In the genomic region with DNA sequence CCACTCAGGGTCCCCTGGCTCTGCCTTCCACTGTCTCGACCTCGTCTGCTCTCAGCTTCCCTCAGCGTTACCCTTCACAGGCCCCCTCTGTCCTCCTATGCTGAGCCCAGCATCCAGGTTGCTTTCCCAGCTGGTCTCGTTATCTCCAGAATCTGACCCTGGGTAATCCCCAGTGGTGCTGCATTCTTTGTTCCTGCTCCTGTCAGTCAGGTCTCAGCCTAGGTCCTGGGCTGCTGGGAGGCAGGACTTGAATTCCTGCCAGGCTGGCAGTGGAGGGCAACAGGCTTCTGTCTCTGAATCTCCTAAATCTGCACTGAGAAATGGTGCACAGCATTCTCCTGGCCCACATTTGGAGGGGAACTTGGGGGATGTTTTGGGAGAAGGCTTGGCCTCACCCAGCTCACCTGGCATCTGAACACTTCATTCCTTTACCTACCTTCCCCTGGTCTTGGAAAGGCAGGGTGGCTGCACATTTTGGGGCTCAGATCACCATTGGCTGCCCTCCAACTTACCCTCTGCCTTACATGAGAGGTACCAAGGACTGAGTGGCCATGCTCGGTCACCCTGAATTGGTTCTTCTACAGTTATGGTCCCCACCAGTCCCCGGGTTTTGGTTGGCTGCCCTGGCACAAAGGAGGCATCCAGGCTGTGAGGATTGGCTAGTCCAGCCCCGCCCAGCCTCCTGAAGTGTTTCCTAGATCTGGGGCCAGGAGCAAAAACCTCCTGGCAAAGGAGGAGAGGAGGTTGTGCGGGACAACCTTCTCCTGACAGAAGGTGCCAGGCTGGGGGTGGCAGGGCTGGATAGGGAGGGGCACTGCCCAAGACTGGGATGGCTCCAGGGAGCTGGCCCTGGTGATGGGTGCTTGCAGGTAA, we compare ENCODE assay signal across 1 cellular context.
TF ChIP-seq lines count a peak whose summit lies in the region.

A gene with protein sequence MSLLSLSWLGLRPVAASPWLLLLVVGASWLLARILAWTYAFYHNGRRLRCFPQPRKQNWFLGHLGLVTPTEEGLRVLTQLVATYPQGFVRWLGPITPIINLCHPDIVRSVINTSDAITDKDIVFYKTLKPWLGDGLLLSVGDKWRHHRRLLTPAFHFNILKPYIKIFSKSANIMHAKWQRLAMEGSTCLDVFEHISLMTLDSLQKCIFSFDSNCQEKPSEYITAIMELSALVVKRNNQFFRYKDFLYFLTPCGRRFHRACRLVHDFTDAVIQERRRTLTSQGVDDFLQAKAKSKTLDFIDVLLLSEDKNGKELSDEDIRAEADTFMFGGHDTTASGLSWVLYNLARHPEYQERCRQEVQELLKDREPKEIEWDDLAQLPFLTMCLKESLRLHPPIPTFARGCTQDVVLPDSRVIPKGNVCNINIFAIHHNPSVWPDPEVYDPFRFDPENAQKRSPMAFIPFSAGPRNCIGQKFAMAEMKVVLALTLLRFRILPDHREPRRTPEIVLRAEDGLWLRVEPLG (plus strand): TSS at position 712 of the 873 bp plus-strand sequence. CDS start 399 bp downstream, outside the sequence.

TF ChIP-seq in HepG2, 621 proteins besides CTCF, POLR2A, EP300 and RAD21:
- no peak for TF ChIP-seq ZNF484 (CRISPR knock-in tag; IDR thresholded peaks at IDR 0.05; ENCODE audit: borderline replicate concordance, low read depth)
- TF ChIP-seq, protein P1, sequence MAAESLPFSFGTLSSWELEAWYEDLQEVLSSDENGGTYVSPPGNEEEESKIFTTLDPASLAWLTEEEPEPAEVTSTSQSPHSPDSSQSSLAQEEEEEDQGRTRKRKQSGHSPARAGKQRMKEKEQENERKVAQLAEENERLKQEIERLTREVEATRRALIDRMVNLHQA (CRISPR knock-in tag; IDR thresholded peaks at IDR 0.05) = no peak
- TF ChIP-seq PITX1 (CRISPR knock-in tag; IDR thresholded peaks at IDR 0.05) = 0 out of 2 replicates have a peak, but pooled peaks have one; percentile 52
- TF ChIP-seq ASH2L (IDR thresholded peaks at IDR 0.05; ENCODE audit: insufficient read length, low read depth, low read length) = no peak
- TF ChIP-seq, protein P2, sequence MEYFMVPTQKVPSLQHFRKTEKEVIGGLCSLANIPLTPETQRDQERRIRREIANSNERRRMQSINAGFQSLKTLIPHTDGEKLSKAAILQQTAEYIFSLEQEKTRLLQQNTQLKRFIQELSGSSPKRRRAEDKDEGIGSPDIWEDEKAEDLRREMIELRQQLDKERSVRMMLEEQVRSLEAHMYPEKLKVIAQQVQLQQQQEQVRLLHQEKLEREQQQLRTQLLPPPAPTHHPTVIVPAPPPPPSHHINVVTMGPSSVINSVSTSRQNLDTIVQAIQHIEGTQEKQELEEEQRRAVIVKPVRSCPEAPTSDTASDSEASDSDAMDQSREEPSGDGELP (IDR thresholded peaks at IDR 0.05; ENCODE audit: borderline replicate concordance, low read depth) = peak; percentile 80; the same call in 1 of the 2 replicates
- TF ChIP-seq TEAD3 (CRISPR knock-in tag; optimal IDR thresholded peaks at IDR 0.05; ENCODE audit: borderline replicate concordance) = no peak
- TF ChIP-seq, protein P3, sequence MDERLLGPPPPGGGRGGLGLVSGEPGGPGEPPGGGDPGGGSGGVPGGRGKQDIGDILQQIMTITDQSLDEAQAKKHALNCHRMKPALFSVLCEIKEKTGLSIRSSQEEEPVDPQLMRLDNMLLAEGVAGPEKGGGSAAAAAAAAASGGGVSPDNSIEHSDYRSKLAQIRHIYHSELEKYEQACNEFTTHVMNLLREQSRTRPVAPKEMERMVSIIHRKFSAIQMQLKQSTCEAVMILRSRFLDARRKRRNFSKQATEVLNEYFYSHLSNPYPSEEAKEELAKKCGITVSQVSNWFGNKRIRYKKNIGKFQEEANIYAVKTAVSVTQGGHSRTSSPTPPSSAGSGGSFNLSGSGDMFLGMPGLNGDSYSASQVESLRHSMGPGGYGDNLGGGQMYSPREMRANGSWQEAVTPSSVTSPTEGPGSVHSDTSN (CRISPR knock-in tag; IDR thresholded peaks at IDR 0.05) = peak; percentile 54; the same call in 1 of the 2 replicates
- TF ChIP-seq SOX13 (IDR thresholded peaks at IDR 0.05) = no peak
- 0 out of 4 replicates have a peak, but pooled peaks of 1 of the 2 experiments have one; percentile 12 for TF ChIP-seq SOX13 (CRISPR knock-in tag; conservative IDR thresholded peaks at IDR 0.05 in 1 of 2, IDR thresholded peaks at IDR 0.05 in 1 of 2)
- TF ChIP-seq MAFF (IDR thresholded peaks at IDR 0.05; ENCODE audit: low read depth, low read length) = peak; percentile 61
- 0 out of 4 replicates have a peak, but pooled peaks of 1 of the 2 experiments have one; percentile 9 for TF ChIP-seq NR2F1 (CRISPR knock-in tag; IDR thresholded peaks at IDR 0.05)
- peak; percentile 55 for TF ChIP-seq NR2F6 (IDR thresholded peaks at IDR 0.05)
- TF ChIP-seq NR2F6 (CRISPR knock-in tag; IDR thresholded peaks at IDR 0.05) = peak; percentile 23; the same call in 1 of the 2 replicates
- peak; percentile 55 to 57 for TF ChIP-seq MAFK (conservative IDR thresholded peaks at IDR 0.05 in 1 of 2, IDR thresholded peaks at IDR 0.05 in 1 of 2; ENCODE audit: low read length in 2 of 2)
- no peak for TF ChIP-seq ZNF788 (CRISPR knock-in tag; IDR thresholded peaks at IDR 0.05; ENCODE audit: borderline replicate concordance)
